Comparison of ENCODE assay signal across 7 cellular contexts in genomic region chr12:131828671-131829350, GRCh38. TPM values are rescaled to one million over a fixed set of nuclear protein-coding genes. Genes with fewer than 3 reads are reported as not detected.
DNase-seq lines count a peak whose midpoint lies in the region; ATAC-seq and TF ChIP-seq lines count a peak whose summit lies in the region.

No MANE protein-coding gene starts in this region.

- peak overlapping the region; percentile 8 for H2BK120ac ChIP-seq in neuronal stem cell (ENCODE audit: low read depth, low read length)

- no peak overlapping the region for H3K4ac ChIP-seq in neuronal stem cell (ENCODE audit: low read length)

- DNase-seq in GM20000 (ENCODE audit: low spot score) (peak; percentile 58), RWPE2 (ENCODE audit: low spot score) (peak; percentile 63), epithelial cell of esophagus (ENCODE audit: low read depth) (peak; percentile 22), neuronal stem cell (ENCODE audit: low spot score) (no peak), occipital lobe (lab: John Stamatoyannopoulos, UW) (no peak), OCI-M2 (lab: John Stamatoyannopoulos, UW; ENCODE audit: unreplicated experiment) (no peak)
- no peak for DNase-seq in activated CD4-positive, CD25-positive, alpha-beta regulatory T cell (lab: John Stamatoyannopoulos, UW)

- peak overlapping the region; percentile 9 for H3K14ac ChIP-seq in neuronal stem cell (ENCODE audit: low read length)

- no peak overlapping the region for H2BK12ac ChIP-seq in neuronal stem cell (ENCODE audit: low read length)

- H3K9ac ChIP-seq in neuronal stem cell (ENCODE audit: low read depth, low read length, poor library complexity): peak overlapping the region; percentile 80

- no peak overlapping the region for H4K8ac ChIP-seq in neuronal stem cell (ENCODE audit: low read depth, low read length)

- H3K9me3 ChIP-seq in RWPE2 (ENCODE audit: severe bottlenecking): no peaks in the 10 kb centered on the region
- H3K9me3 ChIP-seq in neuronal stem cell (replicated peaks in 1 of 2; ENCODE audit: control insufficient read depth in 2 of 2, insufficient read depth in 1 of 2, low read depth in 1 of 2, low read length in 2 of 2): no peaks in the 10 kb centered on the region

- peak overlapping the region; percentile 97 for H2AK5ac ChIP-seq in neuronal stem cell (ENCODE audit: low read depth, low read length)

- H2BK15ac ChIP-seq in neuronal stem cell (ENCODE audit: low read length): peak overlapping the region; percentile 85

- H3K18ac ChIP-seq in neuronal stem cell (ENCODE audit: low read length): peak overlapping the region; percentile 98

- H3K27me3 ChIP-seq in RWPE2 (ENCODE audit: insufficient read depth, poor library complexity, severe bottlenecking): peaks cover 14% of the 10 kb centered on the region
- peaks cover 7 to 26% (median 12%) of the 10 kb centered on the region in 3 experiments for H3K27me3 ChIP-seq in neuronal stem cell (ENCODE audit: control insufficient read depth in 3 of 3, insufficient read depth in 3 of 3, low read depth in 1 of 3, low read length in 3 of 3)

- no peaks in the 10 kb centered on the region for H3K79me1 ChIP-seq in neuronal stem cell (ENCODE audit: low read depth, low read length)

- H2BK5ac ChIP-seq in neuronal stem cell (ENCODE audit: low read length): peak overlapping the region; percentile 75

- no peak overlapping the region for H4K91ac ChIP-seq in neuronal stem cell (ENCODE audit: low read depth, low read length, poor library complexity)

- ATAC-seq in RWPE2 (ENCODE audit: low read depth): peak; percentile 49

- no peak for TF ChIP-seq CTCF in GM20000 (IDR thresholded peaks at IDR 0.05; ENCODE audit: extremely low read depth, missing control alignments)
- no peak for TF ChIP-seq CTCF in RWPE2 (IDR thresholded peaks at IDR 0.05; ENCODE audit: poor library complexity, severe bottlenecking)
- TF ChIP-seq CTCF in epithelial cell of esophagus (IDR thresholded peaks at IDR 0.05; ENCODE audit: insufficient read depth, low read depth, low read length, missing control alignments): no peak

- H3K4me1 ChIP-seq in RWPE2 (ENCODE audit: insufficient read depth, poor library complexity, severe bottlenecking) (no peaks in the 10 kb centered on the region), neuronal stem cell (ENCODE audit: control insufficient read depth in 2 of 2, insufficient read depth in 1 of 2, low read depth in 1 of 2, low read length in 2 of 2) (peaks cover 16 to 19% of the 10 kb centered on the region in 2 donors)

- H3K23ac ChIP-seq in neuronal stem cell (ENCODE audit: low read depth, low read length, poor library complexity): peak overlapping the region; percentile 98

- no CpG with 5 or more reads among the region's 64 CpGs for WGBS in neuronal stem cell (ENCODE audit: extremely low coverage in 2 of 2, insufficient read length in 2 of 2, insufficient replicate concordance in 1 of 2), 2 donors

- peak overlapping the region; percentile 32 for H2AFZ ChIP-seq in neuronal stem cell (ENCODE audit: low read length)

- H3K4me3 ChIP-seq in RWPE2 (ENCODE audit: severe bottlenecking) (peak overlapping the region; percentile 63), epithelial cell of esophagus (ENCODE audit: low read length) (peak overlapping the region; percentile 36), neuronal stem cell (ENCODE audit: low read length in 2 of 2) (peak overlapping the region; percentile 77 to 79)

- H3K27ac ChIP-seq in RWPE2 (ENCODE audit: poor library complexity, severe bottlenecking): peak overlapping the region; percentile 0
- no peak overlapping the region for H3K27ac ChIP-seq in neuronal stem cell (replicated peaks; ENCODE audit: low read length)

- no peaks in the 10 kb centered on the region for H3K36me3 ChIP-seq in RWPE2 (ENCODE audit: low read depth)
- no peaks in the 10 kb centered on the region for H3K36me3 ChIP-seq in neuronal stem cell (replicated peaks in 1 of 2; ENCODE audit: control insufficient read depth in 2 of 2, insufficient read depth in 2 of 2, low read length in 2 of 2)

- H3K4me2 ChIP-seq in neuronal stem cell (ENCODE audit: insufficient read depth, low read length, poor library complexity, severe bottlenecking): peak overlapping the region; percentile 91

RNA-seq across cellular contexts. Expression of gene MMP17, which starts 0.6 kb away (rescaled TPM):
- 4.2 TPM for polyA plus RNA-seq in neuronal stem cell (2013, experiment 1 of 2)
- polyA plus RNA-seq in neuronal stem cell (2013, experiment 2 of 2): 3.8 TPM
- total RNA-seq in occipital lobe: 25.9 TPM

Comparison
In these comparisons a context has a peak if more than half of its experiments do, and no peak if none do; other contexts are left out.
1. DNase-seq: peak in GM20000 (single experiment), RWPE2 (single experiment) and epithelial cell of esophagus (single experiment); none in neuronal stem cell (single experiment), occipital lobe (single experiment), OCI-M2 (single experiment) and activated CD4-positive, CD25-positive, alpha-beta regulatory T cell (0 of 4).
2. Peak in every context shown above with its lines, with median percentiles within 50 percentile points of each other: H3K4me3 ChIP-seq.